ENCODE assay signal across 13 cellular contexts in the genomic region with DNA sequence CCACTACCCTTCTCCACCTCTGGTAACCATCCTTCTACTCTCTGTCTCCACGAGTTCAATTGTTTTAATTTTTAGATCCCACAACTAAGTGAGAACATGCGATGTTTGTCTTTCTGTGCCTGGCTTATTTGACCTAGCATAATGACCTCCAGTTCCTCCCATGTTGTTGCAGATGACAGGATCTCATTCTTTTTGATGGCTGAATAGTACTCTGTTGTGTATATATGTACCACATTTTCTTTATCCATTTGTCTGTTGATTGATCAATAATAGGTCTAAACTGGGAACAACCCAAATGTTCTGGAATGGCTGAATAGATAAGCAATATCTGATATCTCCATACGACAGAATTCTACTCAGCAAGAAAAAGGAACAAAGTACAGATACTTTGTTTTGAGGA.
DNase-seq lines count a peak whose midpoint lies in the region; ATAC-seq and TF ChIP-seq lines count a peak whose summit lies in the region.
"Had no signal": no experiment of that assay in that cellular context is flagged by ENCODE, and none has a peak within 500 bp of the region (broad histone marks: within the 10 kb centered on the region; RNA-seq: fewer than 3 reads in every experiment).

No MANE protein-coding gene starts in this region.

- no peaks in the 10 kb centered on the region for H3K4me1 ChIP-seq in left ventricle myocardium inferior
- H3K4me1 ChIP-seq: BLaER1 treated with 17β-estradiol and CSF1 and Interleukin-3, amounts not matched to agents 10 nM and 100 nM had no signal

- H3K27ac ChIP-seq in left ventricle myocardium inferior (replicated peaks) (peak overlapping the region; percentile 66), caudate nucleus (ENCODE audit: low read depth, low read length) (peak overlapping the region; percentile 96), substantia nigra (ENCODE audit: low read depth, low read length, poor library complexity, severe bottlenecking) (peak overlapping the region; percentile 77)
- H3K27ac ChIP-seq: BLaER1 treated with 17β-estradiol and CSF1 and Interleukin-3, amounts not matched to agents 10 nM and 100 nM had no signal

- no peak for TF ChIP-seq CTCF in left ventricle myocardium inferior (IDR thresholded peaks at IDR 0.05; ENCODE audit: borderline replicate concordance)

- no peak for ATAC-seq in Right ventricle myocardium superior (ENCODE audit: poor library complexity)
- no peak for ATAC-seq in HG03442 (IDR thresholded peaks at IDR 0.05; ENCODE audit: unreplicated experiment)
- ATAC-seq: CD8-positive, alpha-beta T cell; GM23338 had no signal

- intact Hi-C loops in left ventricle myocardium inferior (cut with micrococcal nuclease) (no loop called here), Right ventricle myocardium superior (cut with DNase I) (no loop called here)

- H3K36me3 ChIP-seq in left ventricle myocardium inferior = no peaks in the 10 kb centered on the region
- H3K36me3 ChIP-seq: BLaER1 treated with 17β-estradiol and CSF1 and Interleukin-3, amounts not matched to agents 10 nM and 100 nM had no signal

- H3K4me3 ChIP-seq in left ventricle myocardium inferior = no peak overlapping the region
- H3K4me3 ChIP-seq: BLaER1 treated with 17β-estradiol and CSF1 and Interleukin-3, amounts not matched to agents 10 nM and 100 nM; GM23338 had no signal

- H3K9me3 ChIP-seq in left ventricle myocardium inferior (replicated peaks) = no peaks in the 10 kb centered on the region

- DNase-seq in left ventricle myocardium inferior = no peak
- DNase-seq in Right ventricle myocardium superior = no peak
- no peak for DNase-seq in caudate nucleus (lab: John Stamatoyannopoulos, UW)
- no peak for DNase-seq in substantia nigra (lab: John Stamatoyannopoulos, UW)
- DNase-seq in HT-29 (ENCODE audit: low spot score) = no peak
- DNase-seq: Calu3; CD8-positive, alpha-beta T cell; DMS79 treated with DMSO at 0.1 percent for 48 hours; GF-D8; HCEC 1CT had no signal

- H3K27me3 ChIP-seq in left ventricle myocardium inferior (ENCODE audit: low read depth) = no peaks in the 10 kb centered on the region
- H3K27me3 ChIP-seq: BLaER1 treated with 17β-estradiol and CSF1 and Interleukin-3, amounts not matched to agents 10 nM and 100 nM had no signal
